In genomic region chr6:150435832-150436231, GRCh38 we compare ENCODE assay signal across 17 cellular contexts.
"Had no signal": no experiment of that assay in that cellular context is flagged by ENCODE, and none has a peak within 500 bp of the region (broad histone marks: within the 10 kb centered on the region; RNA-seq: fewer than 3 reads in every experiment).

No MANE protein-coding gene starts in this region.

- DNase-seq: activated CD4-positive, alpha-beta T cell treated with anti-CD3 and anti-CD28 coated beads for 36 hours; activated CD8-positive, alpha-beta memory T cell treated with anti-CD3 and anti-CD28 coated beads, Interleukin-2, amount 50 U/mL, for 4 hours; activated CD8-positive, alpha-beta T cell treated with anti-CD3 and anti-CD28 coated beads for 36 hours; activated naive CD4-positive, alpha-beta T cell treated with Interleukin-2 at 50 U/mL for 16 hours; activated naive CD8-positive, alpha-beta T cell treated with anti-CD3 and anti-CD28 coated beads, Interleukin-2, amount 50 U/mL, for 24 hours; kidney; nephron progenitor cell; ovary; stimulated activated CD4-positive, alpha-beta T cell treated with anti-CD3 and anti-CD28 coated beads, Interleukin-4, amount 100 ng/mL, for 1 hour; stimulated activated CD8-positive, alpha-beta memory T cell treated with anti-CD3 and anti-CD28 coated beads, Interleukin-4, amount 100 ng/mL, for 48 hours; stimulated activated naive CD8-positive, alpha-beta T cell treated with anti-CD3 and anti-CD28 coated beads, Interleukin-15, Interleukin-2, amounts not matched to agents 100 U/mL and 50 U/mL, for 24 hours; upper lobe of right lung had no signal

- ATAC-seq: activated CD4-positive, alpha-beta T cell treated with anti-CD3 and anti-CD28 coated beads for 36 hours; activated CD8-positive, alpha-beta T cell treated with anti-CD3 and anti-CD28 coated beads for 36 hours; activated naive CD8-positive, alpha-beta T cell treated with anti-CD3 and anti-CD28 coated beads, Interleukin-2, amount 50 U/mL, for 24 hours; gastroesophageal sphincter; stimulated activated naive CD8-positive, alpha-beta T cell treated with anti-CD3 and anti-CD28 coated beads, Interleukin-15, Interleukin-2, amounts not matched to agents 100 U/mL and 50 U/mL, for 24 hours; upper lobe of right lung had no signal

- H3K27ac ChIP-seq: ascending aorta, cardiac muscle cell, gastroesophageal sphincter, hepatocyte, ovary, upper lobe of right lung, VCaP had no signal

- H3K9me3 ChIP-seq: ascending aorta, ovary, upper lobe of right lung had no signal

- H3K4me3 ChIP-seq: ascending aorta, cardiac muscle cell, gastroesophageal sphincter, hepatocyte, ovary, upper lobe of right lung had no signal

- H3K27ac Mint-ChIP-seq: activated CD4-positive, alpha-beta T cell treated with anti-CD3 and anti-CD28 coated beads for 36 hours; activated CD8-positive, alpha-beta T cell treated with anti-CD3 and anti-CD28 coated beads for 36 hours; activated naive CD8-positive, alpha-beta T cell treated with anti-CD3 and anti-CD28 coated beads, Interleukin-2, amount 50 U/mL, for 24 hours; nephron progenitor cell had no signal

- H3K4me3 Mint-ChIP-seq: activated CD4-positive, alpha-beta T cell treated with anti-CD3 and anti-CD28 coated beads for 36 hours; activated CD8-positive, alpha-beta T cell treated with anti-CD3 and anti-CD28 coated beads for 36 hours; activated naive CD8-positive, alpha-beta T cell treated with anti-CD3 and anti-CD28 coated beads, Interleukin-2, amount 50 U/mL, for 24 hours; nephron progenitor cell had no signal

- H3K27me3 ChIP-seq: ascending aorta, cardiac muscle cell, hepatocyte, ovary, upper lobe of right lung had no signal

- H3K4me1 ChIP-seq: ascending aorta, gastroesophageal sphincter, upper lobe of right lung had no signal

- H3K4me1 Mint-ChIP-seq: activated CD4-positive, alpha-beta T cell treated with anti-CD3 and anti-CD28 coated beads for 36 hours; activated naive CD8-positive, alpha-beta T cell treated with anti-CD3 and anti-CD28 coated beads, Interleukin-2, amount 50 U/mL, for 24 hours; nephron progenitor cell had no signal

- H3K36me3 ChIP-seq: ascending aorta, cardiac muscle cell, gastroesophageal sphincter, ovary, upper lobe of right lung had no signal
